10 cellular contexts compared by ENCODE assay signal in the genomic region with DNA sequence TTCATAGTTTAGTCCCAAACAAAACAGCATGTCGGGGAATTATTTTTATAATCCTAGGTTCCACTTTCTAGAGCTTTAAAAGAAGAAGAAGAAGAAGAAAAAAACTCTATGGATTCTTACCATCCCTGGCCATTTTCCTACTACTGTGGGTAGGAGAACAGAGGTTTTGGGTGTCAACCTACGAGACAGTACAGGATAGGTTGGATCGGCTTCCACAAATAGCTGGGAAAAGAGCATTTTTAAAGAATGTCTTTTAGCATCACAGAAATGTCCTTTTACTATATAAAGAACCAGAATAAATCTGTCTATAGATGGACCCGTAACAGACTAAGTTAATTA.
DNase-seq lines count a peak whose midpoint lies in the region; ATAC-seq, FAIRE-seq and TF ChIP-seq lines count a peak whose summit lies in the region.
"Had no signal": no experiment of that assay in that cellular context is flagged by ENCODE, and none has a peak within 500 bp of the region (broad histone marks: within the 10 kb centered on the region; RNA-seq: fewer than 3 reads in every experiment).

No MANE protein-coding gene starts in this region.

- no peak for DNase-seq in stimulated activated naive CD8-positive, alpha-beta T cell treated with anti-CD3 and anti-CD28 coated beads, Interleukin-15, Interleukin-2, amounts not matched to agents 100 U/mL and 50 U/mL, for 24 hours
- no peak for DNase-seq in astrocyte (ENCODE audit: low read depth)
- DNase-seq in natural killer cell treated with Interleukin-12 subunit alpha and Interleukin-12 subunit beta and Interleukin-15 and Interleukin-18, amount 100 ng/mL, for 72 hours (ENCODE audit: low spot score), result no peak
- no peak for DNase-seq in effector CD8-positive, alpha-beta T cell (lab: John Stamatoyannopoulos, UW)
- no peak for DNase-seq in SK-N-DZ (ENCODE audit: low spot score)
- DNase-seq: NCI-H524 had no signal

- peaks cover 6% of the 10 kb centered on the region for H3K9me3 Mint-ChIP-seq in stimulated activated naive CD8-positive, alpha-beta T cell treated with anti-CD3 and anti-CD28 coated beads, Interleukin-15, Interleukin-2, amounts not matched to agents 100 ng/mL and 50 ng/mL, for 24 hours
- H3K9me3 Mint-ChIP-seq in astrocyte (ENCODE audit: unreplicated experiment), result peaks cover 6% of the 10 kb centered on the region
- H3K9me3 Mint-ChIP-seq in natural killer cell treated with Interleukin-12 subunit alpha and Interleukin-12 subunit beta and Interleukin-15 and Interleukin-18, amount 100 ng/mL, for 72 hours, result peaks cover 6% of the 10 kb centered on the region

- peaks cover 22% of the 10 kb centered on the region for H3K4me1 ChIP-seq in astrocyte (ENCODE audit: insufficient read depth, low read length)

- H3K4me3 Mint-ChIP-seq in stimulated activated naive CD8-positive, alpha-beta T cell treated with anti-CD3 and anti-CD28 coated beads, Interleukin-15, Interleukin-2, amounts not matched to agents 100 ng/mL and 50 ng/mL, for 24 hours, result peak overlapping the region; percentile 81
- no peak overlapping the region for H3K4me3 Mint-ChIP-seq in astrocyte (ENCODE audit: unreplicated experiment)
- H3K4me3 Mint-ChIP-seq in natural killer cell treated with Interleukin-12 subunit alpha and Interleukin-12 subunit beta and Interleukin-15 and Interleukin-18, amount 100 ng/mL, for 72 hours, result peak overlapping the region; percentile 77

- H3K36me3 Mint-ChIP-seq in stimulated activated naive CD8-positive, alpha-beta T cell treated with anti-CD3 and anti-CD28 coated beads, Interleukin-15, Interleukin-2, amounts not matched to agents 100 ng/mL and 50 ng/mL, for 24 hours (ENCODE audit: low read depth), result peaks cover 22% of the 10 kb centered on the region
- H3K36me3 Mint-ChIP-seq in astrocyte (ENCODE audit: low read depth, unreplicated experiment), result peaks cover 13% of the 10 kb centered on the region
- peaks cover 8% of the 10 kb centered on the region for H3K36me3 Mint-ChIP-seq in natural killer cell treated with Interleukin-12 subunit alpha and Interleukin-12 subunit beta and Interleukin-15 and Interleukin-18, amount 100 ng/mL, for 72 hours

- no peak overlapping the region for H3K4me3 ChIP-seq in astrocyte (ENCODE audit: insufficient read depth, low read depth, low read length)

- H3K79me2 ChIP-seq in astrocyte (ENCODE audit: insufficient read depth, low read length), result peaks cover 23% of the 10 kb centered on the region

- peak; percentile 58 for FAIRE-seq in astrocyte (lab: Jason Lieb, UNC)
- FAIRE-seq: D721Med had no signal

- no peaks in the 10 kb centered on the region for H3K9me3 ChIP-seq in astrocyte (ENCODE audit: insufficient read depth, low read depth, low read length)

- H3K27ac ChIP-seq in astrocyte (ENCODE audit: low read depth, low read length), result peak overlapping the region; percentile 41

- peak overlapping the region; percentile 59 for H3K4me2 ChIP-seq in astrocyte (ENCODE audit: low read length)

- TF ChIP-seq CTCF in astrocyte (IDR thresholded peaks at IDR 0.05; ENCODE audit: insufficient read depth, low read depth, low read length), result no peak

- H3K4me1 Mint-ChIP-seq in stimulated activated naive CD8-positive, alpha-beta T cell treated with anti-CD3 and anti-CD28 coated beads, Interleukin-15, Interleukin-2, amounts not matched to agents 100 ng/mL and 50 ng/mL, for 24 hours (ENCODE audit: low read depth), result peaks cover 74% of the 10 kb centered on the region
- peaks cover 40% of the 10 kb centered on the region for H3K4me1 Mint-ChIP-seq in astrocyte (ENCODE audit: low read depth, unreplicated experiment)
- peaks cover 32 to 44% of the 10 kb centered on the region in 2 donors for H3K4me1 Mint-ChIP-seq in natural killer cell treated with Interleukin-12 subunit alpha and Interleukin-12 subunit beta and Interleukin-15 and Interleukin-18, amount 100 ng/mL, for 72 hours (ENCODE audit: low read depth in 2 of 2)

- H2AFZ ChIP-seq in astrocyte (ENCODE audit: low read depth, low read length), result no peak overlapping the region

- H4K20me1 ChIP-seq in astrocyte (ENCODE audit: insufficient read depth, low read length), result peaks cover 2% of the 10 kb centered on the region

- H3K36me3 ChIP-seq in astrocyte (ENCODE audit: insufficient read depth, low read length), result no peaks in the 10 kb centered on the region

- H3K9ac ChIP-seq in astrocyte (ENCODE audit: low read length), result peak overlapping the region; percentile 19

- H3K27ac Mint-ChIP-seq in stimulated activated naive CD8-positive, alpha-beta T cell treated with anti-CD3 and anti-CD28 coated beads, Interleukin-15, Interleukin-2, amounts not matched to agents 100 ng/mL and 50 ng/mL, for 24 hours, result peak overlapping the region; percentile 92
- no peak overlapping the region for H3K27ac Mint-ChIP-seq in astrocyte (ENCODE audit: unreplicated experiment)
- peak overlapping the region; percentile 91 to 98 for H3K27ac Mint-ChIP-seq in natural killer cell treated with Interleukin-12 subunit alpha and Interleukin-12 subunit beta and Interleukin-15 and Interleukin-18, amount 100 ng/mL, for 72 hours

- H3K27me3 Mint-ChIP-seq in stimulated activated naive CD8-positive, alpha-beta T cell treated with anti-CD3 and anti-CD28 coated beads, Interleukin-15, Interleukin-2, amounts not matched to agents 100 ng/mL and 50 ng/mL, for 24 hours, result no peaks in the 10 kb centered on the region
- H3K27me3 Mint-ChIP-seq in astrocyte (ENCODE audit: low read depth, unreplicated experiment), result no peaks in the 10 kb centered on the region
- H3K27me3 Mint-ChIP-seq in natural killer cell treated with Interleukin-12 subunit alpha and Interleukin-12 subunit beta and Interleukin-15 and Interleukin-18, amount 100 ng/mL, for 72 hours, result no peaks in the 10 kb centered on the region

- no peak for ATAC-seq in stimulated activated naive CD8-positive, alpha-beta T cell treated with anti-CD3 and anti-CD28 coated beads, Interleukin-15, Interleukin-2, amounts not matched to agents 100 U/mL and 50 U/mL, for 24 hours
- no peak for ATAC-seq in natural killer cell treated with Interleukin-12 subunit alpha and Interleukin-12 subunit beta and Interleukin-15 and Interleukin-18, amount 100 ng/mL, for 72 hours
- ATAC-seq in GM18909 (IDR thresholded peaks at IDR 0.05; ENCODE audit: poor library complexity, unreplicated experiment) (no peak), HG02840 (IDR thresholded peaks at IDR 0.05; ENCODE audit: low FRiP score, unreplicated experiment) (no peak)

- no peaks in the 10 kb centered on the region for H3K27me3 ChIP-seq in astrocyte (ENCODE audit: insufficient read depth, low read length)
